1 cellular context compared by ENCODE assay signal in the genomic region with DNA sequence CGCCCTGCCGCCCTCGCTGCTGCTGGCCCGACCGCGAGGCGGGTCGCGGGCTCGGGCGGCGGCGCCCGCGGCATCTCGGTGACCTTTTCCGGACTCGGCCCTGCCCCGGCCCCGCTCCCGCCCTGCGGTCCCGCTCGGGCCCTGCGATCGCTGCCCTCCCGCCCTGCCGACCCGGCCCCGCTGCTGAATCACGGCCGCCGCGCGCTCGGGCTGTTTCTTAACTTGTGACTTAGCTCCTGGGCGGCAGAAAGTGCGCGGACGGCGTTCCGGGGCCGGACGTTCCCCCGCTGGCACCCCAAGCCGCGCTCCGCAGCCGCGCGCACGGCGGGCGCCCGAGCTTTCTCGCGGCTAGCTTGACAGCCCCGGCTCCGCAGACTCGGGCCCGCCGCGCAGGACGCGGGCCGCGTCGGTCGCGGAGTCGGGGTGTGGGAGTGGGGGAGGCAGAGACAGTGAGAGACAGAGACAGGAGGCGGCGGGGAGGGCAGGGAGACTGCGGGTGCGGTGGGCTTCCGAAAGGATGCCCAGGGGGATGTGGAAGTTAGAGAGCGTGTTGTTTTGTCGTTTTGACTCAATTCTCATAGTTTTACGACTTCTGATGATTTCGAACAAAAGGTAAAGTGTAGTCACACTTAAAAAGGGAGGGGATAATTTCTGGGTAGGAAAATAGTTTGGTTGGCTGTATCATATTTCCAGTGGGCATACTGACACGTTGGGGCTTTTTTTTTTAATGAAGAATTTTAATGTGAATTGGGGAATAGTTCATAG.
A peak's percentile ranks its signal among the peaks of the same experiment; 100 is the strongest.
TF ChIP-seq lines count a peak whose summit lies in the region.

No MANE protein-coding gene starts in this region.

TF ChIP-seq in K562, 482 proteins besides CTCF, POLR2A, EP300 and RAD21 (continued from another document and continues in another):
- TF ChIP-seq, protein P1, sequence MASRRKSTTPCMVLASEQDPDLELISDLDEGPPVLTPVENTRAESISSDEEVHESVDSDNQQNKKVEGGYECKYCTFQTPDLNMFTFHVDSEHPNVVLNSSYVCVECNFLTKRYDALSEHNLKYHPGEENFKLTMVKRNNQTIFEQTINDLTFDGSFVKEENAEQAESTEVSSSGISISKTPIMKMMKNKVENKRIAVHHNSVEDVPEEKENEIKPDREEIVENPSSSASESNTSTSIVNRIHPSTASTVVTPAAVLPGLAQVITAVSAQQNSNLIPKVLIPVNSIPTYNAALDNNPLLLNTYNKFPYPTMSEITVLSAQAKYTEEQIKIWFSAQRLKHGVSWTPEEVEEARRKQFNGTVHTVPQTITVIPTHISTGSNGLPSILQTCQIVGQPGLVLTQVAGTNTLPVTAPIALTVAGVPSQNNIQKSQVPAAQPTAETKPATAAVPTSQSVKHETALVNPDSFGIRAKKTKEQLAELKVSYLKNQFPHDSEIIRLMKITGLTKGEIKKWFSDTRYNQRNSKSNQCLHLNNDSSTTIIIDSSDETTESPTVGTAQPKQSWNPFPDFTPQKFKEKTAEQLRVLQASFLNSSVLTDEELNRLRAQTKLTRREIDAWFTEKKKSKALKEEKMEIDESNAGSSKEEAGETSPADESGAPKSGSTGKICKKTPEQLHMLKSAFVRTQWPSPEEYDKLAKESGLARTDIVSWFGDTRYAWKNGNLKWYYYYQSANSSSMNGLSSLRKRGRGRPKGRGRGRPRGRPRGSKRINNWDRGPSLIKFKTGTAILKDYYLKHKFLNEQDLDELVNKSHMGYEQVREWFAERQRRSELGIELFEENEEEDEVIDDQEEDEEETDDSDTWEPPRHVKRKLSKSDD (conservative IDR thresholded peaks at IDR 0.05; ENCODE audit: low read length) = no peak
- TF ChIP-seq SIN3A (IDR thresholded peaks at IDR 0.05; ENCODE audit: borderline replicate concordance in 2 of 2, control insufficient read depth in 1 of 2, low read depth in 2 of 2, low read length in 2 of 2) (0 out of 4 replicates have a peak, but pooled peaks of 1 of the 2 experiments have one; percentile 16), PHF21A (IDR thresholded peaks at IDR 0.05; ENCODE audit: borderline replicate concordance, low read depth) (no peak), TCFL5 (CRISPR knock-in tag; conservative IDR thresholded peaks at IDR 0.05) (no peak), SOX6 (IDR thresholded peaks at IDR 0.05) (no peak), U2AF2 (optimal IDR thresholded peaks at IDR 0.05; ENCODE audit: low read depth, low read length) (no peak), TBL1XR1 (IDR thresholded peaks at IDR 0.05; ENCODE audit: low read length in 2 of 2) (no peak), ZNF282 (CRISPR knock-in tag; IDR thresholded peaks at IDR 0.05) (no peak), ZNF639 (CRISPR knock-in tag; conservative IDR thresholded peaks at IDR 0.05 in 1 of 2, IDR thresholded peaks at IDR 0.05 in 1 of 2) (peak in 1 of 2 experiments; percentile 81; a peak in 2 of 4 replicates), KDM5B (IDR thresholded peaks at IDR 0.05; ENCODE audit: insufficient replicate concordance, low read depth, low read length) (peak; percentile 62), ZNF324 (CRISPR knock-in tag; IDR thresholded peaks at IDR 0.05) (no peak), FOXA1 (IDR thresholded peaks at IDR 0.05; ENCODE audit: borderline replicate concordance) (no peak), JUNB (CRISPR knock-in tag; conservative IDR thresholded peaks at IDR 0.05) (no peak), SMARCA5 (IDR thresholded peaks at IDR 0.05) (no peak), NFE2 (IDR thresholded peaks at IDR 0.05; ENCODE audit: low read depth) (peak; percentile 40; the same call in 1 of the 2 replicates), JUND (IDR thresholded peaks at IDR 0.05; ENCODE audit: borderline replicate concordance, low read depth, low read length) (no peak), JUND (tag; IDR thresholded peaks at IDR 0.05; ENCODE audit: borderline replicate concordance, low read depth, low read length) (no peak), CREB1 (IDR thresholded peaks at IDR 0.05) (peak; percentile 23; the same call in 1 of the 2 replicates), CREB1 (CRISPR knock-in tag; IDR thresholded peaks at IDR 0.05) (no peak), ZNF175 (CRISPR knock-in tag; IDR thresholded peaks at IDR 0.05; ENCODE audit: low read depth) (no peak), ZBTB1 (CRISPR knock-in tag; IDR thresholded peaks at IDR 0.05; ENCODE audit: borderline replicate concordance, low read depth) (no peak), TARDBP (IDR thresholded peaks at IDR 0.05) (0 out of 2 replicates have a peak, but pooled peaks have one; percentile 27), CREBBP (IDR thresholded peaks at IDR 0.05; ENCODE audit: low read depth, low read length) (no peak), SMARCE1 (IDR thresholded peaks at IDR 0.05) (peak; percentile 43; the same call in 1 of the 2 replicates), ILK (tag; IDR thresholded peaks at IDR 0.05; ENCODE audit: borderline replicate concordance, low read depth) (no peak), MYBL2 (IDR thresholded peaks at IDR 0.05; ENCODE audit: low read depth) (no peak), MYBL2 (CRISPR knock-in tag; IDR thresholded peaks at IDR 0.05; ENCODE audit: borderline replicate concordance) (no peak), MEF2D (tag; conservative IDR thresholded peaks at IDR 0.05; ENCODE audit: low read depth) (no peak), PHB (CRISPR knock-in tag; IDR thresholded peaks at IDR 0.05) (no peak), THAP12 (CRISPR knock-in tag; IDR thresholded peaks at IDR 0.05) (no peak), PCBP2 (IDR thresholded peaks at IDR 0.05; ENCODE audit: low read depth, low read length, poor library complexity, severe bottlenecking) (no peak)
- TF ChIP-seq, protein P2, sequence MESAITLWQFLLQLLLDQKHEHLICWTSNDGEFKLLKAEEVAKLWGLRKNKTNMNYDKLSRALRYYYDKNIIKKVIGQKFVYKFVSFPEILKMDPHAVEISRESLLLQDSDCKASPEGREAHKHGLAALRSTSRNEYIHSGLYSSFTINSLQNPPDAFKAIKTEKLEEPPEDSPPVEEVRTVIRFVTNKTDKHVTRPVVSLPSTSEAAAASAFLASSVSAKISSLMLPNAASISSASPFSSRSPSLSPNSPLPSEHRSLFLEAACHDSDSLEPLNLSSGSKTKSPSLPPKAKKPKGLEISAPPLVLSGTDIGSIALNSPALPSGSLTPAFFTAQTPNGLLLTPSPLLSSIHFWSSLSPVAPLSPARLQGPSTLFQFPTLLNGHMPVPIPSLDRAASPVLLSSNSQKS (CRISPR knock-in tag; IDR thresholded peaks at IDR 0.05) = no peak
- TF ChIP-seq, protein P3, sequence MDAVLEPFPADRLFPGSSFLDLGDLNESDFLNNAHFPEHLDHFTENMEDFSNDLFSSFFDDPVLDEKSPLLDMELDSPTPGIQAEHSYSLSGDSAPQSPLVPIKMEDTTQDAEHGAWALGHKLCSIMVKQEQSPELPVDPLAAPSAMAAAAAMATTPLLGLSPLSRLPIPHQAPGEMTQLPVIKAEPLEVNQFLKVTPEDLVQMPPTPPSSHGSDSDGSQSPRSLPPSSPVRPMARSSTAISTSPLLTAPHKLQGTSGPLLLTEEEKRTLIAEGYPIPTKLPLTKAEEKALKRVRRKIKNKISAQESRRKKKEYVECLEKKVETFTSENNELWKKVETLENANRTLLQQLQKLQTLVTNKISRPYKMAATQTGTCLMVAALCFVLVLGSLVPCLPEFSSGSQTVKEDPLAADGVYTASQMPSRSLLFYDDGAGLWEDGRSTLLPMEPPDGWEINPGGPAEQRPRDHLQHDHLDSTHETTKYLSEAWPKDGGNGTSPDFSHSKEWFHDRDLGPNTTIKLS (IDR thresholded peaks at IDR 0.05; ENCODE audit: borderline replicate concordance, low read depth) = 0 out of 2 replicates have a peak, but pooled peaks have one; percentile 19
- TF ChIP-seq, protein P4, sequence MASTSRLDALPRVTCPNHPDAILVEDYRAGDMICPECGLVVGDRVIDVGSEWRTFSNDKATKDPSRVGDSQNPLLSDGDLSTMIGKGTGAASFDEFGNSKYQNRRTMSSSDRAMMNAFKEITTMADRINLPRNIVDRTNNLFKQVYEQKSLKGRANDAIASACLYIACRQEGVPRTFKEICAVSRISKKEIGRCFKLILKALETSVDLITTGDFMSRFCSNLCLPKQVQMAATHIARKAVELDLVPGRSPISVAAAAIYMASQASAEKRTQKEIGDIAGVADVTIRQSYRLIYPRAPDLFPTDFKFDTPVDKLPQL (IDR thresholded peaks at IDR 0.05; ENCODE audit: extremely low read depth, insufficient read length) = no peak
- TF ChIP-seq, protein P5, sequence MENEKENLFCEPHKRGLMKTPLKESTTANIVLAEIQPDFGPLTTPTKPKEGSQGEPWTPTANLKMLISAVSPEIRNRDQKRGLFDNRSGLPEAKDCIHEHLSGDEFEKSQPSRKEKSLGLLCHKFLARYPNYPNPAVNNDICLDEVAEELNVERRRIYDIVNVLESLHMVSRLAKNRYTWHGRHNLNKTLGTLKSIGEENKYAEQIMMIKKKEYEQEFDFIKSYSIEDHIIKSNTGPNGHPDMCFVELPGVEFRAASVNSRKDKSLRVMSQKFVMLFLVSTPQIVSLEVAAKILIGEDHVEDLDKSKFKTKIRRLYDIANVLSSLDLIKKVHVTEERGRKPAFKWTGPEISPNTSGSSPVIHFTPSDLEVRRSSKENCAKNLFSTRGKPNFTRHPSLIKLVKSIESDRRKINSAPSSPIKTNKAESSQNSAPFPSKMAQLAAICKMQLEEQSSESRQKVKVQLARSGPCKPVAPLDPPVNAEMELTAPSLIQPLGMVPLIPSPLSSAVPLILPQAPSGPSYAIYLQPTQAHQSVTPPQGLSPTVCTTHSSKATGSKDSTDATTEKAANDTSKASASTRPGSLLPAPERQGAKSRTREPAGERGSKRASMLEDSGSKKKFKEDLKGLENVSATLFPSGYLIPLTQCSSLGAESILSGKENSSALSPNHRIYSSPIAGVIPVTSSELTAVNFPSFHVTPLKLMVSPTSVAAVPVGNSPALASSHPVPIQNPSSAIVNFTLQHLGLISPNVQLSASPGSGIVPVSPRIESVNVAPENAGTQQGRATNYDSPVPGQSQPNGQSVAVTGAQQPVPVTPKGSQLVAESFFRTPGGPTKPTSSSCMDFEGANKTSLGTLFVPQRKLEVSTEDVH (IDR thresholded peaks at IDR 0.05; ENCODE audit: low read depth, partially characterized antibody) = no peak
- TF ChIP-seq, protein P6, sequence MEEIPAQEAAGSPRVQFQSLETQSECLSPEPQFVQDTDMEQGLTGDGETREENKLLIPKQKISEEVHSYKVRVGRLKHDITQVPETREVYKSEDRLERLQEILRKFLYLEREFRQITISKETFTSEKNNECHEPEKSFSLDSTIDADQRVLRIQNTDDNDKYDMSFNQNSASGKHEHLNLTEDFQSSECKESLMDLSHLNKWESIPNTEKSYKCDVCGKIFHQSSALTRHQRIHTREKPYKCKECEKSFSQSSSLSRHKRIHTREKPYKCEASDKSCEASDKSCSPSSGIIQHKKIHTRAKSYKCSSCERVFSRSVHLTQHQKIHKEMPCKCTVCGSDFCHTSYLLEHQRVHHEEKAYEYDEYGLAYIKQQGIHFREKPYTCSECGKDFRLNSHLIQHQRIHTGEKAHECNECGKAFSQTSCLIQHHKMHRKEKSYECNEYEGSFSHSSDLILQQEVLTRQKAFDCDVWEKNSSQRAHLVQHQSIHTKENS (CRISPR knock-in tag; IDR thresholded peaks at IDR 0.05) = no peak
- TF ChIP-seq, protein P7, sequence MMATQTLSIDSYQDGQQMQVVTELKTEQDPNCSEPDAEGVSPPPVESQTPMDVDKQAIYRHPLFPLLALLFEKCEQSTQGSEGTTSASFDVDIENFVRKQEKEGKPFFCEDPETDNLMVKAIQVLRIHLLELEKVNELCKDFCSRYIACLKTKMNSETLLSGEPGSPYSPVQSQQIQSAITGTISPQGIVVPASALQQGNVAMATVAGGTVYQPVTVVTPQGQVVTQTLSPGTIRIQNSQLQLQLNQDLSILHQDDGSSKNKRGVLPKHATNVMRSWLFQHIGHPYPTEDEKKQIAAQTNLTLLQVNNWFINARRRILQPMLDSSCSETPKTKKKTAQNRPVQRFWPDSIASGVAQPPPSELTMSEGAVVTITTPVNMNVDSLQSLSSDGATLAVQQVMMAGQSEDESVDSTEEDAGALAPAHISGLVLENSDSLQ (IDR thresholded peaks at IDR 0.05) = no peak
- TF ChIP-seq, protein P8, sequence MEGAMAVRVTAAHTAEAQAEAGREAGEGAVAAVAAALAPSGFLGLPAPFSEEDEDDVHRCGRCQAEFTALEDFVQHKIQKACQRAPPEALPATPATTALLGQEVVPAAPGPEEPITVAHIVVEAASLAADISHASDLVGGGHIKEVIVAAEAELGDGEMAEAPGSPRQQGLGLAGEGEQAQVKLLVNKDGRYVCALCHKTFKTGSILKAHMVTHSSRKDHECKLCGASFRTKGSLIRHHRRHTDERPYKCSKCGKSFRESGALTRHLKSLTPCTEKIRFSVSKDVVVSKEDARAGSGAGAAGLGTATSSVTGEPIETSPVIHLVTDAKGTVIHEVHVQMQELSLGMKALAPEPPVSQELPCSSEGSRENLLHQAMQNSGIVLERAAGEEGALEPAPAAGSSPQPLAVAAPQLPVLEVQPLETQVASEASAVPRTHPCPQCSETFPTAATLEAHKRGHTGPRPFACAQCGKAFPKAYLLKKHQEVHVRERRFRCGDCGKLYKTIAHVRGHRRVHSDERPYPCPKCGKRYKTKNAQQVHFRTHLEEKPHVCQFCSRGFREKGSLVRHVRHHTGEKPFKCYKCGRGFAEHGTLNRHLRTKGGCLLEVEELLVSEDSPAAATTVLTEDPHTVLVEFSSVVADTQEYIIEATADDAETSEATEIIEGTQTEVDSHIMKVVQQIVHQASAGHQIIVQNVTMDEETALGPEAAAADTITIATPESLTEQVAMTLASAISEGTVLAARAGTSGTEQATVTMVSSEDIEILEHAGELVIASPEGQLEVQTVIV (CRISPR knock-in tag; IDR thresholded peaks at IDR 0.05; ENCODE audit: borderline replicate concordance) = no peak
